8 cellular contexts compared by ENCODE assay signal in genomic region chr1:206912445-206913095, GRCh38. TPM values are rescaled to one million over a fixed set of nuclear protein-coding genes. Genes with fewer than 3 reads are reported as not detected.
DNase-seq lines count a peak whose midpoint lies in the region; ATAC-seq and TF ChIP-seq lines count a peak whose summit lies in the region.

No MANE protein-coding gene starts in this region.

- peaks cover 63 to 89% of the 10 kb centered on the region in 2 donors for H3K36me3 Mint-ChIP-seq in naive B cell

- no peak overlapping the region for H3K27ac ChIP-seq in upper lobe of right lung

- H3K4me3 ChIP-seq in NT2/D1 (ENCODE audit: insufficient read length, low read depth) (no peak overlapping the region), upper lobe of right lung (no peak overlapping the region)

- H3K9ac ChIP-seq in NT2/D1 (ENCODE audit: insufficient read length, low read depth), result no peak overlapping the region

- H3K9me3 Mint-ChIP-seq in naive B cell, result no peaks in the 10 kb centered on the region

- H3K36me3 ChIP-seq in NT2/D1 (ENCODE audit: insufficient read depth, insufficient read length, low read length), result no peaks in the 10 kb centered on the region
- H3K36me3 ChIP-seq in upper lobe of right lung, result no peaks in the 10 kb centered on the region

- H3K4me3 Mint-ChIP-seq in naive B cell, result peak overlapping the region in 1 of 8 donors; percentile 89

- H3K9me3 ChIP-seq in NT2/D1 (ENCODE audit: insufficient read depth, low read length) (no peaks in the 10 kb centered on the region), upper lobe of right lung (no peaks in the 10 kb centered on the region)

- H3K4me1 ChIP-seq in NT2/D1 (ENCODE audit: insufficient read depth, insufficient read length) (no peaks in the 10 kb centered on the region), upper lobe of right lung (peaks cover 29% of the 10 kb centered on the region)

- peaks cover 48% of the 10 kb centered on the region for H3K27me3 ChIP-seq in NT2/D1 (ENCODE audit: insufficient read depth, insufficient read length)
- no peaks in the 10 kb centered on the region for H3K27me3 ChIP-seq in upper lobe of right lung

- peak overlapping the region in 5 of 6 donors; percentile 48 to 97 (median 92) for H3K27ac Mint-ChIP-seq in naive B cell

- ATAC-seq in Right ventricle myocardium inferior (peak; percentile 66), naive B cell (ENCODE audit: low read depth in 2 of 2) (peak; percentile 56 to 62), upper lobe of right lung (peak; percentile 68)

- peaks cover 84 to 95% (median 93%) of the 10 kb centered on the region in 3 donors for H3K4me1 Mint-ChIP-seq in naive B cell

- TF ChIP-seq POLR2A in erythroblast (IDR thresholded peaks at IDR 0.05; ENCODE audit: low read length), result no peak

- H3K27me3 Mint-ChIP-seq in naive B cell, result no peaks in the 10 kb centered on the region

- TF ChIP-seq CTCF in upper lobe of right lung (IDR thresholded peaks at IDR 0.05), result peak; percentile 90

- DNase-seq in Right ventricle myocardium inferior (ENCODE audit: missing footprints) (no peak), cardiac septum (ENCODE audit: low spot score) (no peak), KG1 (lab: John Stamatoyannopoulos, UW) (peak; percentile 61), NT2/D1 (ENCODE audit: low read depth, low spot score) (peak; percentile 68), activated T-cell treated with anti-CD3 and anti-CD28 coated beads for 4 hours (peak; percentile 49), erythroblast (lab: John Stamatoyannopoulos, UW) (peak; percentile 71 to 83), naive B cell (peak; percentile 69), upper lobe of right lung (no peak)

- intact Hi-C loops in Right ventricle myocardium inferior (cut with DNase I) (loop anchor here (1.0 to 5.0 kb wide), 6 partner anchors 47 to 425 kb away; partner anchors contain the start of genes DYRK3, EIF2D and IL20), cardiac septum (cut with DNase I) (loop anchor here (2.0 to 5.0 kb wide), 3 partner anchors 278 to 420 kb away; partner anchors contain the start of gene DYRK3), upper lobe of right lung (cut with DNase I) (no loop called here)

RNA-seq across cellular contexts. Expression of gene FCMR, which starts 9.2 kb away (rescaled TPM):
- total RNA-seq in Right ventricle myocardium inferior (6.3 TPM), cardiac septum (4.4 TPM), upper lobe of right lung (12.6 TPM)
- polyA plus RNA-seq in naive B cell (ENCODE audit: low read depth in 6 of 6), result 1,000 to 10,000 TPM; 1,550 to 2,548 (median 1,723) TPM

RNA-seq across cellular contexts. Expression of gene IL24, which starts 15.3 kb away (rescaled TPM):
- total RNA-seq in Right ventricle myocardium inferior (not detected), cardiac septum (not detected), upper lobe of right lung (not detected)
- 10 to 100 TPM; 44.1 to 94.5 (median 57.5) TPM for polyA plus RNA-seq in naive B cell (ENCODE audit: low read depth in 6 of 6)

RNA-seq across cellular contexts. Expression of gene PIGR, which starts 33.7 kb away (rescaled TPM):
- total RNA-seq in Right ventricle myocardium inferior (not detected), cardiac septum (0.22 TPM), upper lobe of right lung (700 TPM)
- polyA plus RNA-seq in naive B cell (ENCODE audit: low read depth in 6 of 6), result under 1 TPM; 0.05 to 0.84 (median 0.64) TPM

RNA-seq across cellular contexts. Expression of gene IL20, which starts 47.1 kb away (rescaled TPM):
- total RNA-seq in Right ventricle myocardium inferior, result not detected
- total RNA-seq in cardiac septum, result not detected
- polyA plus RNA-seq in naive B cell (ENCODE audit: low read depth in 6 of 6), result not detected
- total RNA-seq in upper lobe of right lung, result not detected

RNA-seq across cellular contexts. Expression of gene FCAMR, which starts 57.7 kb away (rescaled TPM):
- total RNA-seq in Right ventricle myocardium inferior, result not detected
- total RNA-seq in cardiac septum, result not detected
- polyA plus RNA-seq in naive B cell (ENCODE audit: low read depth in 6 of 6), result not detected
- total RNA-seq in upper lobe of right lung, result not detected

Comparison
In these comparisons a context has a peak if more than half of its experiments do, and no peak if none do; other contexts are left out.
1. DNase-seq: peak in KG1 (single experiment), NT2/D1 (single experiment), activated T-cell treated with anti-CD3 and anti-CD28 coated beads for 4 hours (single experiment), erythroblast (2 of 2) and naive B cell (single experiment); none in Right ventricle myocardium inferior (single experiment), cardiac septum (single experiment) and upper lobe of right lung (single experiment).
2. RNA of gene PIGR, which starts 33.7 kb away (total RNA-seq): 700 TPM in upper lobe of right lung (single experiment); 0.22 TPM in cardiac septum (single experiment) and not detected in Right ventricle myocardium inferior (single experiment); every median in the first group is over 100 times any median in the second.
3. Peak in every context shown above with its lines, with median percentiles within 50 percentile points of each other: ATAC-seq.